ENCODE assay signal across 1 cellular context in genomic region chr14:71659165-71659564, GRCh38.
A peak's percentile ranks its signal among the peaks of the same experiment; 100 is the strongest.
TF ChIP-seq lines count a peak whose summit lies in the region.

No MANE protein-coding gene starts in this region.

TF ChIP-seq in HEK293, 187 proteins besides CTCF, POLR2A, EP300 and RAD21 (continued from another document):
- TF ChIP-seq PRDM2 (tag by site-specific recombination; IDR thresholded peaks at IDR 0.05; ENCODE audit: borderline replicate concordance) (no peak), OSR2 (tag by site-specific recombination; IDR thresholded peaks at IDR 0.05) (0 out of 2 replicates have a peak, but pooled peaks have one; percentile 12)
